ENCODE assay signal across 8 cellular contexts in the genomic region with DNA sequence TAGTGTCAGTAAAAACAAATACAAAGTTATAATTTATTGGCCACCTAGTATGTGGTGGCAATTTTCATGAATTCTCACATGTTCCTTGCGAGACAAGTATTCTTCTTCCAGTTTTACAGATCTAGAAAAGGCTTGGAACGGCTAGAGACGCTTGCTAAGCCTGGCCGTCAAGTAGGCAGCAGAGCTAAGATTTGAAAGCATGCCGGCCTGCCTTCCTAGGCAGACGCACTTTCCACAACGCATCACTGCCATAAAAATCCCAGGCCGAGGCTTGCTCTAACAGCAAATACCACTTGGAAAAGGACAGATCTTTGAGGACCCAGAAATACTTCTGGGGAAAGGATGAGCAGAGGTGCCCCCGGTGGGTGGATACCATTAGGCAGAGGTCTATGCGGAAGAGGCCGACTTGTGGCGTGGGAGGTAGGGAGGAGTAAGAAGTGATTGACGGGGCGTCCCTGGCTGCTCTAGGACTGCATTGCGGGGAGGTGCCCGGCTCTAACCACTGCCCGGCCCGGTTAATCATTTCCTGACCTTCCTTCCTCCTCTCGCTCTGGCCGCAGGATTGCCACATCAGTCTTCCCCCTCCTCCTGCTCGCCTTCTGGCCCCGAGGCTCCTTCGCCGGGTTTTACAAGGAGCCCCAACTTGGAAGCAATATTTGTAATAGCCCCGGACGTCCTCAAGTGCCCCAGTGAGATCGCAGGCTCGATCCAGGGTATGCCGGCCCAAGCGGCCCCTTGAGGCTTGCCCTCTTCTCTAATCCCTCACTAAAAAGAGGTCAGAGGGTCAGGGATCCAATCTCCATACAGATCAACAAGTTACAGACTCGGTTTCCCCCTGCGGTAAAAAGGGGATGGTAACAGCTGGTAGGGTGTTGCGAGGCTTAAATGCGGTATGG. TPM values are rescaled to one million over a fixed set of nuclear protein-coding genes. Genes with fewer than 3 reads are reported as not detected.
DNase-seq lines count a peak whose midpoint lies in the region; ATAC-seq and TF ChIP-seq lines count a peak whose summit lies in the region.

No MANE protein-coding gene starts in this region.

- ATAC-seq in GM19455 (IDR thresholded peaks at IDR 0.05; ENCODE audit: unreplicated experiment) (peak; percentile 45), HG03575 (IDR thresholded peaks at IDR 0.05; ENCODE audit: extremely low read depth, insufficient number of reproducible peaks, low FRiP score, unreplicated experiment) (peak; percentile 35), gastrocnemius medialis (peak; percentile 19 to 21)

- H3K9me3 ChIP-seq in ascending aorta (no peaks in the 10 kb centered on the region), iPS-15b (ENCODE audit: control insufficient read depth, insufficient read depth, low read length) (no peaks in the 10 kb centered on the region), gastrocnemius medialis (no peaks in the 10 kb centered on the region)

- H3K9ac ChIP-seq in iPS-15b (ENCODE audit: low read depth, low read length) = no peak overlapping the region

- H3K36me3 ChIP-seq in BJ (ENCODE audit: control insufficient read depth, insufficient read depth, low read length) = no peaks in the 10 kb centered on the region
- no peaks in the 10 kb centered on the region for H3K36me3 ChIP-seq in ascending aorta
- no peaks in the 10 kb centered on the region for H3K36me3 ChIP-seq in iPS-15b (ENCODE audit: control insufficient read depth, insufficient read depth, low read length)
- H3K36me3 ChIP-seq in gastrocnemius medialis = no peaks in the 10 kb centered on the region

- TF ChIP-seq POLR2A in gastrocnemius medialis (IDR thresholded peaks at IDR 0.05) = peak; percentile 27 to 42

- DNase-seq in BJ (ENCODE audit: low read depth) (peak; percentile 76), T-helper 2 cell (peak; percentile 37 to 91 (median 56)), ascending aorta (ENCODE audit: low spot score in 2 of 2) (peak; percentile 80 to 92), gastrocnemius medialis (peak; percentile 81 to 87), D341Med (ENCODE audit: low spot score) (no peak)

- POLR2A ChIA-PET in BJ (lab: Charles Lee) = no interaction called here

- H3K27ac ChIP-seq in ascending aorta (peak overlapping the region; percentile 98 to 99), gastrocnemius medialis (peak overlapping the region; percentile 96 to 99 (median 97))

- in situ Hi-C loops in gastrocnemius medialis (cut with MboI; ENCODE audit: low sequenced_read_pairs in 4 of 4) = loop anchor here in 1 of 4 donors (25.0 kb wide), 1 partner anchor 584 kb away; the partner anchor contains the start of genes CIAO2A and SNX1

- H3K4me1 ChIP-seq in ascending aorta = peaks cover 3 to 45% of the 10 kb centered on the region in 2 donors
- peaks cover 8% of the 10 kb centered on the region for H3K4me1 ChIP-seq in iPS-15b (ENCODE audit: control insufficient read depth, insufficient read depth, low read length)
- H3K4me1 ChIP-seq in gastrocnemius medialis = peaks cover 42 to 47% of the 10 kb centered on the region in 2 donors

- intact Hi-C loops in ascending aorta (cut with DNase I) = loop anchor here (5.0 kb wide), 3 partner anchors 211 to 1339 kb away; partner anchors contain the start of genes PLEKHO2 and TPM1
- intact Hi-C loops in gastrocnemius medialis (cut with DNase I; ENCODE audit: low total_unique reads) = loop anchor here (10.0 kb wide), 2 partner anchors 458 to 592 kb away; partner anchors contain the start of genes CIAO2A, SNX1 and TPM1

- H3K27me3 ChIP-seq in BJ (ENCODE audit: control insufficient read depth, insufficient read depth, low read length) (no peaks in the 10 kb centered on the region), ascending aorta (no peaks in the 10 kb centered on the region), iPS-15b (ENCODE audit: control insufficient read depth, insufficient read depth, low read length) (peaks cover 87% of the 10 kb centered on the region), gastrocnemius medialis (no peaks in the 10 kb centered on the region)

- CTCF ChIA-PET in BJ (lab: Yijun Ruan, JAX) = interaction anchor here (1.3 to 3.0 kb wide), 5 partner anchors 16 to 107 kb away, joined by 3 to 15 read pairs (median 4); no protein-coding TSS in a partner anchor

- TF ChIP-seq CTCF in BJ (IDR thresholded peaks at IDR 0.05; ENCODE audit: insufficient read depth, low read depth, low read length) (peak; percentile 2; the same call in 1 of the 2 replicates), ascending aorta (IDR thresholded peaks at IDR 0.05) (no peak), gastrocnemius medialis (IDR thresholded peaks at IDR 0.05 in 4 of 5, conservative IDR thresholded peaks at IDR 0.05 in 1 of 5) (no peak)

- H3K4me3 ChIP-seq in BJ (ENCODE audit: low read depth, low read length) (peak overlapping the region; percentile 54), ascending aorta (peak overlapping the region; percentile 93 to 94), iPS-15b (ENCODE audit: low read depth, low read length) (peak overlapping the region; percentile 33), gastrocnemius medialis (peak overlapping the region; percentile 71 to 86 (median 76))

RNA-seq across cellular contexts. Expression of gene USP3, which starts 1.3 kb away (rescaled TPM):
- 13.3 and 17.2 TPM in 2 replicates for polyA plus RNA-seq in BJ (2011; rRNA removed)
- polyA minus RNA-seq in BJ (2011; rRNA and poly(A)+ RNA removed) = 21.8 and 22.7 TPM in 2 replicates
- total RNA-seq in ascending aorta (61.9 TPM), gastrocnemius medialis (10 to 100 TPM; 12.1 to 29.4 (median 15.5) TPM)

Comparison
In these comparisons a context has a peak if more than half of its experiments do, and no peak if none do; other contexts are left out.
1. H3K4me3 ChIP-seq: peak in every context shown above with its lines; median percentile 94 in ascending aorta; 76 in gastrocnemius medialis; 54 in BJ; 33 in iPS-15b.